Comparison of ENCODE assay signal across 1 cellular context in genomic region chr5:179209359-179210150, GRCh38.
TF ChIP-seq lines count a peak whose summit lies in the region.

No MANE protein-coding gene starts in this region.

TF ChIP-seq in K562, 482 proteins besides CTCF, POLR2A, EP300 and RAD21 (continued from another document):
- TF ChIP-seq TFE3 (CRISPR knock-in tag; IDR thresholded peaks at IDR 0.05) (peak; percentile 12; the same call in 1 of the 2 replicates), MBD1 (CRISPR knock-in tag; IDR thresholded peaks at IDR 0.05) (no peak)
